1 cellular context compared by ENCODE assay signal in genomic region chr18:79872852-79873444, GRCh38.
TF ChIP-seq lines count a peak whose summit lies in the region.

No MANE protein-coding gene starts in this region.

TF ChIP-seq in GM23338, 12 proteins besides CTCF, POLR2A, EP300 and RAD21 (continued from another document):
- TF ChIP-seq ZNF462 (CRISPR knock-in tag; IDR thresholded peaks at IDR 0.05) (no peak), STAT1 (IDR thresholded peaks at IDR 0.05; ENCODE audit: unreplicated experiment) (no peak), EZH2phosphoT487 (IDR thresholded peaks at IDR 0.05; ENCODE audit: unreplicated experiment) (no peak), CREB1 (CRISPR knock-in tag; IDR thresholded peaks at IDR 0.05; ENCODE audit: low read depth) (no peak), EZH2 (IDR thresholded peaks at IDR 0.05; ENCODE audit: low read depth, unreplicated experiment) (no peak), REST (IDR thresholded peaks at IDR 0.05; ENCODE audit: unreplicated experiment) (no peak), ZNF114 (CRISPR knock-in tag; IDR thresholded peaks at IDR 0.05) (no peak), JUNB (IDR thresholded peaks at IDR 0.05; ENCODE audit: unreplicated experiment) (no peak), NANOG (IDR thresholded peaks at IDR 0.05; ENCODE audit: borderline replicate concordance) (no peak), POLR2AphosphoS5 (IDR thresholded peaks at IDR 0.05; ENCODE audit: low read depth) (no peak)
- TF ChIP-seq, protein P1, sequence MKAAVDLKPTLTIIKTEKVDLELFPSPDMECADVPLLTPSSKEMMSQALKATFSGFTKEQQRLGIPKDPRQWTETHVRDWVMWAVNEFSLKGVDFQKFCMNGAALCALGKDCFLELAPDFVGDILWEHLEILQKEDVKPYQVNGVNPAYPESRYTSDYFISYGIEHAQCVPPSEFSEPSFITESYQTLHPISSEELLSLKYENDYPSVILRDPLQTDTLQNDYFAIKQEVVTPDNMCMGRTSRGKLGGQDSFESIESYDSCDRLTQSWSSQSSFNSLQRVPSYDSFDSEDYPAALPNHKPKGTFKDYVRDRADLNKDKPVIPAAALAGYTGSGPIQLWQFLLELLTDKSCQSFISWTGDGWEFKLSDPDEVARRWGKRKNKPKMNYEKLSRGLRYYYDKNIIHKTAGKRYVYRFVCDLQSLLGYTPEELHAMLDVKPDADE (IDR thresholded peaks at IDR 0.05) = no peak
